In genomic region chr5:134819404-134819963, GRCh38 we compare ENCODE assay signal across 20 cellular contexts. TPM values are rescaled to one million over a fixed set of nuclear protein-coding genes. Genes with fewer than 3 reads are reported as not detected.
DNase-seq lines count a peak whose midpoint lies in the region; ATAC-seq, FAIRE-seq and TF ChIP-seq lines count a peak whose summit lies in the region.
"Had no signal": no experiment of that assay in that cellular context is flagged by ENCODE, and none has a peak within 500 bp of the region (broad histone marks: within the 10 kb centered on the region; RNA-seq: fewer than 3 reads in every experiment).

No MANE protein-coding gene starts in this region.

- no peaks in the 10 kb centered on the region for H3K4me1 Mint-ChIP-seq in MCF 10A (ENCODE audit: insufficient read depth, unreplicated experiment)
- H3K4me1 Mint-ChIP-seq: CD4-positive, alpha-beta memory T cell; GM23338 had no signal

- in situ Hi-C loops in mammary epithelial cell (cut with MboI; ENCODE audit: low sequenced_read_pairs in 2 of 2): no loop called here
- in situ Hi-C loops in K562 (cut with MboI): no loop called here

- no peak for DNase-seq in MCF 10A (ENCODE audit: unreplicated experiment)
- no peak for DNase-seq in mammary epithelial cell
- DNase-seq in K562 (ENCODE audit: extremely low read depth in 1 of 4, low spot score in 3 of 4): no peak
- DNase-seq in upper lobe of right lung: peak; percentile 72
- DNase-seq in sciatic nerve (ENCODE audit: low spot score): no peak
- DNase-seq in DMS 273 (lab: John Stamatoyannopoulos, UW; ENCODE audit: unreplicated experiment): no peak
- DNase-seq in DMS 273 treated with DMSO at 0.1 percent for 48 hours (lab: John Stamatoyannopoulos, UW): no peak
- DNase-seq: CD4-positive, alpha-beta memory T cell; HCEC 1CT; NCI-H1048; NCI-H1436; NCI-H2029; NCI-H345; NCI-H524 treated with DMSO at 0.1 percent for 48 hours had no signal

- no peak for TF ChIP-seq EP300 in K562 (IDR thresholded peaks at IDR 0.05; ENCODE audit: low read length)

- no peak for TF ChIP-seq POLR2A in K562 (conservative IDR thresholded peaks at IDR 0.05)

- dilution Hi-C loops in mammary epithelial cell (cut with HindIII; ENCODE audit: low sequenced_read_pairs): no loop called here

- H3K4me3 ChIP-seq in mammary epithelial cell (replicated peaks in 1 of 3; ENCODE audit: insufficient read depth in 1 of 3, low read depth in 2 of 3, low read length in 3 of 3) (no peak overlapping the region), OCI-LY3 (ENCODE audit: low read length) (no peak overlapping the region; the same call in 1 of the 2 replicates), K562 (no peak overlapping the region), upper lobe of right lung (no peak overlapping the region)
- H3K4me3 ChIP-seq: GM23338 had no signal

- H3K27ac ChIP-seq in mammary epithelial cell (ENCODE audit: insufficient read depth, low read depth, low read length): no peak overlapping the region
- H3K27ac ChIP-seq in OCI-LY3 (ENCODE audit: low read length): peak overlapping the region; percentile 72
- H3K27ac ChIP-seq in K562 (ENCODE audit: extremely low read depth, low read depth, low read length): no peak overlapping the region
- no peak overlapping the region for H3K27ac ChIP-seq in upper lobe of right lung

- H3K4me2 ChIP-seq in mammary epithelial cell (ENCODE audit: insufficient read depth, low read depth, low read length) (no peak overlapping the region), OCI-LY3 (ENCODE audit: low read length) (peak overlapping the region; percentile 44), K562 (ENCODE audit: insufficient read depth, low read length) (no peak overlapping the region)
- H3K4me2 ChIP-seq: GM23338 had no signal

- peaks cover 98% of the 10 kb centered on the region for H3K36me3 Mint-ChIP-seq in MCF 10A (ENCODE audit: insufficient read depth, unreplicated experiment)

- H3K27ac Mint-ChIP-seq in MCF 10A (ENCODE audit: low read depth, unreplicated experiment): peak overlapping the region; percentile 27
- H3K27ac Mint-ChIP-seq: GM23338 had no signal

- no peak for TF ChIP-seq RAD21 in K562 (CRISPR knock-in tag; conservative IDR thresholded peaks at IDR 0.05 in 1 of 2, IDR thresholded peaks at IDR 0.05 in 1 of 2)

- no peaks in the 10 kb centered on the region for H3K27me3 Mint-ChIP-seq in MCF 10A (ENCODE audit: insufficient read depth, unreplicated experiment)
- H3K27me3 Mint-ChIP-seq: CD4-positive, alpha-beta memory T cell had no signal

- intact Hi-C loops in MCF 10A (cut with micrococcal nuclease): no loop called here
- intact Hi-C loops in mammary epithelial cell (cut with micrococcal nuclease): no loop called here
- intact Hi-C loops in K562 (cut with micrococcal nuclease): no loop called here
- intact Hi-C loops in upper lobe of right lung (cut with DNase I): no loop called here
- intact Hi-C loops in sciatic nerve (cut with DNase I): no loop called here

- CTCF ChIA-PET in MCF 10A (lab: Yijun Ruan, JAX) (interaction anchor here (0.6 kb wide), 1 partner anchor 66 kb away, joined by 3 read pairs; no protein-coding TSS in a partner anchor), mammary epithelial cell (lab: Charles Lee; ENCODE audit: low non-redundant PET) (no interaction called here), K562 (lab: Yijun Ruan, JAX; ENCODE audit: low intra/inter-chr PET ratio) (no interaction called here)

- H4K20me1 ChIP-seq in mammary epithelial cell (ENCODE audit: insufficient read depth, low read length) (no peaks in the 10 kb centered on the region), OCI-LY3 (ENCODE audit: insufficient read depth, low read length) (no peaks in the 10 kb centered on the region), K562 (replicated peaks; ENCODE audit: control insufficient read depth, insufficient read depth, low read length) (no peaks in the 10 kb centered on the region)

- no peak for FAIRE-seq in K562 (lab: Jason Lieb, UNC)
- FAIRE-seq: A204.1, GM19239 had no signal

- BruUV-seq in MCF 10A (replicated peaks; lab: Mats Ljungman, UMichigan): no TSS peak
- BruUV-seq in mammary epithelial cell (replicated peaks; lab: Mats Ljungman, UMichigan): no TSS peak
- no TSS peak for BruUV-seq in K562 (replicated peaks; lab: Mats Ljungman, UMichigan)

- H2AFZ ChIP-seq in mammary epithelial cell (ENCODE audit: low read depth, low read length): no peak overlapping the region
- no peak overlapping the region for H2AFZ ChIP-seq in OCI-LY3 (ENCODE audit: low read depth, low read length)
- no peak overlapping the region for H2AFZ ChIP-seq in K562 (ENCODE audit: low read depth, low read length)
- H2AFZ ChIP-seq: GM23338 had no signal

- H3K4me1 ChIP-seq in mammary epithelial cell (ENCODE audit: insufficient read depth, low read length): no peaks in the 10 kb centered on the region
- peaks cover 17% of the 10 kb centered on the region for H3K4me1 ChIP-seq in OCI-LY3 (ENCODE audit: low read length)
- H3K4me1 ChIP-seq in K562 (replicated peaks in 1 of 2; ENCODE audit: control insufficient read depth in 2 of 2, insufficient read depth in 2 of 2, low read length in 2 of 2): no peaks in the 10 kb centered on the region
- H3K4me1 ChIP-seq in upper lobe of right lung: no peaks in the 10 kb centered on the region

- H3K9ac ChIP-seq in mammary epithelial cell (ENCODE audit: insufficient read depth, low read length): no peak overlapping the region
- no peak overlapping the region for H3K9ac ChIP-seq in OCI-LY3 (ENCODE audit: low read length)
- H3K9ac ChIP-seq in K562 (ENCODE audit: insufficient read depth in 1 of 2, low read depth in 2 of 2, low read length in 2 of 2): no peak overlapping the region; a peak in 1 of 4 replicates

- no peaks in the 10 kb centered on the region for H3K27me3 ChIP-seq in mammary epithelial cell (ENCODE audit: insufficient read depth, low read length)
- H3K27me3 ChIP-seq in OCI-LY3 (ENCODE audit: low read depth, low read length): no peaks in the 10 kb centered on the region
- no peaks in the 10 kb centered on the region for H3K27me3 ChIP-seq in K562 (ENCODE audit: control insufficient read depth in 2 of 2, insufficient read depth in 2 of 2, low read length in 2 of 2)
- H3K27me3 ChIP-seq in upper lobe of right lung: no peaks in the 10 kb centered on the region

- no peaks in the 10 kb centered on the region for H3K9me3 ChIP-seq in mammary epithelial cell (replicated peaks; ENCODE audit: insufficient read depth, low read length)
- H3K9me3 ChIP-seq in OCI-LY3 (ENCODE audit: insufficient read depth, low read length): no peaks in the 10 kb centered on the region
- H3K9me3 ChIP-seq in K562 (replicated peaks; ENCODE audit: control insufficient read depth, insufficient read depth, low read depth, low read length): no peaks in the 10 kb centered on the region
- H3K9me3 ChIP-seq in upper lobe of right lung: no peaks in the 10 kb centered on the region

- POLR2A ChIA-PET in MCF 10A (lab: Yijun Ruan, JAX) (interaction anchor here (0.6 kb wide), 1 partner anchor 577 kb away, joined by 3 read pairs; no protein-coding TSS in a partner anchor), K562 (lab: Yijun Ruan, JAX) (no interaction called here)

- no peaks in the 10 kb centered on the region for H3K9me1 ChIP-seq in K562 (ENCODE audit: control insufficient read depth, insufficient read depth, low read length)

- H3K79me2 ChIP-seq in mammary epithelial cell (ENCODE audit: insufficient read depth, low read length): no peaks in the 10 kb centered on the region
- H3K79me2 ChIP-seq in OCI-LY3 (ENCODE audit: low read length): no peaks in the 10 kb centered on the region
- no peaks in the 10 kb centered on the region for H3K79me2 ChIP-seq in K562 (ENCODE audit: control insufficient read depth, insufficient read depth, low read length)

- ATAC-seq in K562 (no peak), upper lobe of right lung (peak; percentile 52), sciatic nerve (no peak)
- ATAC-seq: GM23338, Panc1, Right ventricle myocardium inferior had no signal

- WGBS in mammary epithelial cell (ENCODE audit: low coverage, missing lambda C conversion rate): 85% methylated on average over 3 of the region's 4 CpGs
- 95% methylated on average over 3 of the region's 4 CpGs for WGBS in K562 (ENCODE audit: insufficient coverage, low coverage, missing lambda C conversion rate)

- no peaks in the 10 kb centered on the region for H3K9me3 Mint-ChIP-seq in MCF 10A (ENCODE audit: unreplicated experiment)
- H3K9me3 Mint-ChIP-seq: CD4-positive, alpha-beta memory T cell; GM23338 had no signal

- H3K4me3 Mint-ChIP-seq in MCF 10A (ENCODE audit: unreplicated experiment): no peak overlapping the region
- H3K4me3 Mint-ChIP-seq: CD4-positive, alpha-beta memory T cell; GM23338 had no signal

- H3K36me3 ChIP-seq in mammary epithelial cell (ENCODE audit: insufficient read depth, low read length) (peaks cover 23% of the 10 kb centered on the region), OCI-LY3 (replicated peaks; ENCODE audit: low read depth, low read length) (peaks cover 23% of the 10 kb centered on the region), K562 (ENCODE audit: control insufficient read depth, insufficient read depth, low read length) (peaks cover 85% of the 10 kb centered on the region), upper lobe of right lung (peaks cover 84% of the 10 kb centered on the region)

- no peak for TF ChIP-seq CTCF in MCF 10A (IDR thresholded peaks at IDR 0.05; ENCODE audit: unreplicated experiment)
- no peak for TF ChIP-seq CTCF in mammary epithelial cell (conservative IDR thresholded peaks at IDR 0.05 in 1 of 2, IDR thresholded peaks at IDR 0.05 in 1 of 2; ENCODE audit: extremely low read depth in 1 of 2, insufficient read depth in 1 of 2, low read depth in 1 of 2, low read length in 2 of 2)
- TF ChIP-seq CTCF in OCI-LY3 (IDR thresholded peaks at IDR 0.05; ENCODE audit: low read depth, low read length): no peak
- TF ChIP-seq CTCF in K562 (IDR thresholded peaks at IDR 0.05 in 2 of 3, conservative IDR thresholded peaks at IDR 0.05 in 1 of 3; ENCODE audit: insufficient read depth in 2 of 3, low read depth in 1 of 3, low read length in 3 of 3): no peak
- TF ChIP-seq CTCF in upper lobe of right lung (IDR thresholded peaks at IDR 0.05): no peak

RNA-seq across cellular contexts. Expression of gene C5orf24, which starts 26.3 kb away (rescaled TPM):
- 61.4 and 66.0 TPM in 2 replicates for total RNA-seq in MCF 10A (2022)
- 10 to 100 TPM; 40.3 to 44.1 TPM for total RNA-seq in mammary epithelial cell
- 18.4 TPM for polyA plus RNA-seq in mammary epithelial cell
- 19.8 TPM for polyA minus RNA-seq in mammary epithelial cell
- 72.0 and 117 TPM in 2 replicates for total RNA-seq in K562 (2011; cell fraction: chromatin; rRNA removed; ENCODE audit: low replicate concordance)
- total RNA-seq in K562 (2011; cell fraction: nucleolus; rRNA removed): 47.6 and 53.4 TPM in 2 replicates
- total RNA-seq in K562 (2011; cell fraction: nucleoplasm; rRNA removed): 69.0 and 99.8 TPM in 2 replicates
- total RNA-seq in K562 (2014; rRNA removed): 15.1 and 23.2 TPM in 2 replicates
- total RNA-seq in K562 (2014; rRNA removed; fragmentation: Illumina TruSeq; extraction: Trizol): 28.8 and 29.4 TPM in 2 replicates
- 27.3 and 28.4 TPM in 2 replicates for total RNA-seq in K562 (2015; rRNA removed; fragmentation: Illumina TruSeq; extraction: Trizol)
- 23.9 and 26.7 TPM in 2 replicates for total RNA-seq in K562 (2021)
- polyA plus RNA-seq in K562 (2011; rRNA removed): 38.6 and 39.7 TPM in 2 replicates
- polyA plus RNA-seq in K562 (2011; cell fraction: cytosol; rRNA removed): 7.5 and 16.8 TPM in 2 replicates
- polyA plus RNA-seq in K562 (2011; cell fraction: nucleus; rRNA removed): 28.9 and 30.8 TPM in 2 replicates
- polyA plus RNA-seq in K562 (2012): 14.1 and 19.8 TPM in 2 replicates
- 22.6 and 28.7 TPM in 2 replicates for polyA plus RNA-seq in K562 (2014; fragmentation: Illumina TruSeq; extraction: Trizol)
- 10 to 100 TPM in 1 of 2 experiments, 1 to 10 TPM in 1; 8.9 to 10.6 TPM for polyA plus RNA-seq in K562 (2014; fragmentation: Nextera tagmentation; extraction: Ambion mirVana)
- 22.5 and 34.1 TPM in 2 replicates for polyA plus RNA-seq in K562 (2014; rRNA removed)
- 44.4 and 47.4 TPM in 2 replicates for polyA minus RNA-seq in K562 (2011; rRNA and poly(A)+ RNA removed)
- 12.4 and 14.2 TPM in 2 replicates for polyA minus RNA-seq in K562 (2011; cell fraction: cytosol; rRNA and poly(A)+ RNA removed)
- polyA minus RNA-seq in K562 (2011; cell fraction: nucleus; rRNA and poly(A)+ RNA removed): 26.9 and 35.5 TPM in 2 replicates
- 44.9 TPM for total RNA-seq in upper lobe of right lung
- 50.1 TPM for total RNA-seq in sciatic nerve

RNA-seq across cellular contexts. Expression of gene TXNDC15, which starts 54.7 kb away (rescaled TPM):
- total RNA-seq in MCF 10A (2022) (57.0 and 66.0 TPM in 2 replicates), mammary epithelial cell (10 to 100 TPM; 30.4 to 43.0 TPM), K562 (2014; rRNA removed) (10.6 and 15.4 TPM in 2 replicates), K562 (2014; rRNA removed; fragmentation: Illumina TruSeq; extraction: Trizol) (10.3 and 12.8 TPM in 2 replicates), K562 (2015; rRNA removed; fragmentation: Illumina TruSeq; extraction: Trizol) (14.6 and 14.8 TPM in 2 replicates), K562 (2021) (8.9 and 11.7 TPM in 2 replicates), upper lobe of right lung (60.6 TPM), sciatic nerve (84.7 TPM)
- polyA plus RNA-seq in mammary epithelial cell (42.0 TPM), K562 (2011; rRNA removed) (10.4 and 12.3 TPM in 2 replicates), K562 (2014; fragmentation: Illumina TruSeq; extraction: Trizol) (8.6 and 12.6 TPM in 2 replicates), K562 (2014; fragmentation: Nextera tagmentation; extraction: Ambion mirVana) (1 to 10 TPM; 3.0 to 3.1 TPM), K562 (2014; rRNA removed) (14.7 and 14.9 TPM in 2 replicates)
- polyA minus RNA-seq in mammary epithelial cell: 13.7 TPM
- total RNA-seq in K562 (2011; cell fraction: chromatin; rRNA removed; ENCODE audit: low replicate concordance): 19.7 and 21.9 TPM in 2 replicates
- total RNA-seq in K562 (2011; cell fraction: nucleolus; rRNA removed): 7.6 and 12.7 TPM in 2 replicates
- total RNA-seq in K562 (2011; cell fraction: nucleoplasm; rRNA removed): 15.2 and 20.8 TPM in 2 replicates
- 10.4 and 12.4 TPM in 2 replicates for polyA plus RNA-seq in K562 (2011; cell fraction: cytosol; rRNA removed)
- 5.8 and 7.2 TPM in 2 replicates for polyA plus RNA-seq in K562 (2011; cell fraction: nucleus; rRNA removed)
- polyA plus RNA-seq in K562 (2012): 7.1 and 15.0 TPM in 2 replicates
- polyA minus RNA-seq in K562 (2011; rRNA and poly(A)+ RNA removed): 14.7 and 17.0 TPM in 2 replicates
- polyA minus RNA-seq in K562 (2011; cell fraction: cytosol; rRNA and poly(A)+ RNA removed): 6.6 and 8.2 TPM in 2 replicates
- 2.3 and 3.6 TPM in 2 replicates for polyA minus RNA-seq in K562 (2011; cell fraction: nucleus; rRNA and poly(A)+ RNA removed)
